In the genomic region with DNA sequence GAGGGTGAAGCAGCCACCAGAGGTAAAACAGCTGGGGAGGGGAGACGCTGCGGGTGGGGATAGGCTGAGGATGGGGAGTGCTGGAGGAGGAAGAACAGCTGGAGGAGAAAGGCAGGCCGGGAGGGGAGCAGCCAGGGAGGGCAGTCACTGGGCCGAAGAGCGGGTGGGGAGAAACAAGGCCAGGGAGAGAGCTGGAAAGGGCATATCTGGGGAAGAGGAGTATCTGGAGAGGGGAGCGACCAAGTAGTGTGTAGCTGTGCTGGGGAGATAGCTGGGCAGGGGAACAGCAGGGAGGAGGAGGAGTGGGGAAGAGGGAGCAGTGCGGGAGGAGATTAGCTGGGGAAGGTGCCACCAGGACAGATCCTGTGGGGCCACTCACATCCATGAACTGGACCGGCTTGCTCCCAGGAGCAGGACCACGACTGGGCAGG, we compare ENCODE assay signal across 1 cellular context.
TF ChIP-seq lines count a peak whose summit lies in the region.

No MANE protein-coding gene starts in this region.

TF ChIP-seq in HCT116, 20 proteins besides CTCF, POLR2A, EP300 and RAD21 (continued from another document):
- no peak for TF ChIP-seq FOSL1 (IDR thresholded peaks at IDR 0.05; ENCODE audit: low read depth)
TF ChIP-seq in HCT116: peak in this region for 0.
